Comparison of ENCODE assay signal across 5 cellular contexts in genomic region chr16:63877401-63877800, GRCh38.
"Had no signal": no experiment of that assay in that cellular context is flagged by ENCODE, and none has a peak within 500 bp of the region (broad histone marks: within the 10 kb centered on the region; RNA-seq: fewer than 3 reads in every experiment).

No MANE protein-coding gene starts in this region.

- H2AFZ ChIP-seq: GM23338 had no signal

- H3K4me2 ChIP-seq: GM23338 had no signal

- DNase-seq: H9, HCEC 1CT, IMR-90 had no signal

- H3K4me3 Mint-ChIP-seq: GM23338, H9 had no signal

- H3K9me3 Mint-ChIP-seq: GM23338 had no signal

- ATAC-seq: GM23338, K562 had no signal

- H3K4me3 ChIP-seq: GM23338, K562 had no signal

- H3K27ac Mint-ChIP-seq: GM23338, H9 had no signal
